In the genomic region with DNA sequence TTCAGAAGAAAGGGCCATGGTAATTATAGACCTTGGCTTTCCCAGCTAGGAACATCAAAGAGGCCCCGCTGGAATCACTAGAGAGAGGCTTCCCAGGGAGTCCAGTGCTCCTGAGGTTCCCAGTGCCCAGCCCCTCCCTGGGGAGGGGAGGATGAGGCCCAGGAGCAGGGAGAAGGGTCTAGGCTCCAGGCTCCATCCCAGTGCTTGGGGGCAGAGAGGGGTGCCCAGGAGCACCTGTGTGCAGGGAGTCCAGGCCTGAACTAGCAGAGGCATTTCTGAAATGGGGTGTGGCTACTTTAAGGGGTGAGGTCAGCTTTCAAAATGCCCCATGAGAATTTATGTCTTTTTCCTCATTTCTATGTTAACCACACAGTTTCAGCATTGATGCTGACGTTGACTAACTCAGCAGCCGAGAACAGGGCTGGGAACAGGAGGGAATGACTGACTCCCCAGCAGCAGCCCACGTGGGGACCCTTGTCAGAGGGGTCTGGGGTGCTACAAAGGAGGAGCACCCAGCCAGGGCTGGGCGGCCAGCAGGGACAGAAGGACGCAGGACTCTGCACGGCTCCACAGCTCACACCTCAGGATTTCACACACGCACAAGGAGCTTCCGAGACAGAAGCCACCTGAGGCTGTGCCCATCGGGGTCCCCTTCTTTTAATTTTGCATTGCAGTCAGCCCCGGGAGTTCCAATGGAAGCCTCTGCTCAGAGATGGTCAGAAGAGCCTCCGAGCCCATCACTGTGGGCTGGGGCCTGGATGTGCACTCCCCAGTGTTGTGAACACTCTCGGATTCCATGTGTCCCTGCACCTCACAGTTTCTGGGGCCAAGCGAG, we compare ENCODE assay signal across 16 cellular contexts.
DNase-seq lines count a peak whose midpoint lies in the region; ATAC-seq and TF ChIP-seq lines count a peak whose summit lies in the region.
"Had no signal": no experiment of that assay in that cellular context is flagged by ENCODE, and none has a peak within 500 bp of the region (broad histone marks: within the 10 kb centered on the region; RNA-seq: fewer than 3 reads in every experiment).

No MANE protein-coding gene starts in this region.

- ATAC-seq in left colon = peak; percentile 39
- ATAC-seq in GM18511 (IDR thresholded peaks at IDR 0.05; ENCODE audit: unreplicated experiment) = no peak

- TF ChIP-seq CTCF in type B pancreatic cell (conservative IDR thresholded peaks at IDR 0.05) = no peak

- no peaks in the 10 kb centered on the region for H3K9me3 Mint-ChIP-seq in type B pancreatic cell
- no peaks in the 10 kb centered on the region for H3K9me3 Mint-ChIP-seq in activated naive CD4-positive, alpha-beta T cell treated with anti-CD3 and anti-CD28 coated beads for 36 hours
- H3K9me3 Mint-ChIP-seq: CD8-positive, alpha-beta memory T cell; nephron progenitor cell; stimulated activated naive CD8-positive, alpha-beta T cell treated with anti-CD3 and anti-CD28 coated beads, Interleukin-15, Interleukin-2, amounts not matched to agents 100 ng/mL and 50 ng/mL, for 24 hours; T-helper 1 cell treated with Interleukin-12 subunit alpha and Interleukin-12 subunit beta and Interleukin-4 antibody, amounts not matched to agents 30 μg/mL and 1 μg/mL, for 36 hours had no signal

- H3K27ac Mint-ChIP-seq in type B pancreatic cell = no peak overlapping the region
- H3K27ac Mint-ChIP-seq in activated naive CD4-positive, alpha-beta T cell treated with anti-CD3 and anti-CD28 coated beads for 36 hours = no peak overlapping the region
- H3K27ac Mint-ChIP-seq: stimulated activated naive CD8-positive, alpha-beta T cell treated with anti-CD3 and anti-CD28 coated beads, Interleukin-15, Interleukin-2, amounts not matched to agents 100 ng/mL and 50 ng/mL, for 24 hours; T-helper 1 cell treated with Interleukin-12 subunit alpha and Interleukin-12 subunit beta and Interleukin-4 antibody, amounts not matched to agents 30 μg/mL and 1 μg/mL, for 36 hours had no signal

- H3K36me3 Mint-ChIP-seq in type B pancreatic cell = no peaks in the 10 kb centered on the region
- no peaks in the 10 kb centered on the region for H3K36me3 Mint-ChIP-seq in activated naive CD4-positive, alpha-beta T cell treated with anti-CD3 and anti-CD28 coated beads for 36 hours (ENCODE audit: low read depth)
- H3K36me3 Mint-ChIP-seq: CD8-positive, alpha-beta memory T cell had no signal

- H3K4me1 Mint-ChIP-seq in type B pancreatic cell (ENCODE audit: unreplicated experiment) = peaks cover 7% of the 10 kb centered on the region
- no peaks in the 10 kb centered on the region for H3K4me1 Mint-ChIP-seq in activated naive CD4-positive, alpha-beta T cell treated with anti-CD3 and anti-CD28 coated beads for 36 hours (ENCODE audit: low read depth)
- H3K4me1 Mint-ChIP-seq: CD8-positive, alpha-beta memory T cell; nephron progenitor cell had no signal

- DNase-seq in activated effector memory CD4-positive, alpha-beta T cell treated with anti-CD3 and anti-CD28 coated beads, Interleukin-2, amount 50 U/mL, for 16 hours = peak; percentile 51
- no peak for DNase-seq in activated effector memory CD4-positive, alpha-beta T cell treated with Interleukin-2 at 50 U/mL for 16 hours
- peak; percentile 42 for DNase-seq in NCI-H345 treated with DMSO at 0.1 percent for 48 hours (lab: John Stamatoyannopoulos, UW; ENCODE audit: unreplicated experiment)
- no peak for DNase-seq in left colon
- DNase-seq in type B pancreatic cell (ENCODE audit: extremely low spot score, unreplicated experiment) = peak; percentile 50
- no peak for DNase-seq in activated naive CD4-positive, alpha-beta T cell treated with anti-CD3 and anti-CD28 coated beads for 36 hours
- no peak for DNase-seq in GDM1 (lab: John Stamatoyannopoulos, UW)
- DNase-seq: CD8-positive, alpha-beta memory T cell; HCEC 1CT; mesenchymal stem cell; nephron progenitor cell; Right ventricle myocardium superior; uterus had no signal

- CTCF ChIA-PET in activated naive CD4-positive, alpha-beta T cell treated with anti-CD3 and anti-CD28 coated beads for 36 hours (lab: Charles Lee) = no interaction called here

- intact Hi-C loops in left colon (cut with DNase I, micrococcal nuclease) = no loop called here
- intact Hi-C loops in activated naive CD4-positive, alpha-beta T cell treated with anti-CD3 and anti-CD28 coated beads for 36 hours (cut with micrococcal nuclease) = no loop called here

- no peaks in the 10 kb centered on the region for H3K27me3 Mint-ChIP-seq in type B pancreatic cell
- H3K27me3 Mint-ChIP-seq in activated naive CD4-positive, alpha-beta T cell treated with anti-CD3 and anti-CD28 coated beads for 36 hours (ENCODE audit: low read depth) = peaks cover 2% of the 10 kb centered on the region
- H3K27me3 Mint-ChIP-seq: stimulated activated naive CD8-positive, alpha-beta T cell treated with anti-CD3 and anti-CD28 coated beads, Interleukin-15, Interleukin-2, amounts not matched to agents 100 ng/mL and 50 ng/mL, for 24 hours had no signal

- H3K4me3 Mint-ChIP-seq in type B pancreatic cell = no peak overlapping the region
- no peak overlapping the region for H3K4me3 Mint-ChIP-seq in activated naive CD4-positive, alpha-beta T cell treated with anti-CD3 and anti-CD28 coated beads for 36 hours
- H3K4me3 Mint-ChIP-seq: CD8-positive, alpha-beta memory T cell; nephron progenitor cell; stimulated activated naive CD8-positive, alpha-beta T cell treated with anti-CD3 and anti-CD28 coated beads, Interleukin-15, Interleukin-2, amounts not matched to agents 100 ng/mL and 50 ng/mL, for 24 hours; T-helper 1 cell treated with Interleukin-12 subunit alpha and Interleukin-12 subunit beta and Interleukin-4 antibody, amounts not matched to agents 30 μg/mL and 1 μg/mL, for 36 hours had no signal

Comparison
In these comparisons a context has a peak if more than half of its experiments do, and no peak if none do; other contexts are left out.
1. DNase-seq: peak in activated effector memory CD4-positive, alpha-beta T cell treated with anti-CD3 and anti-CD28 coated beads, Interleukin-2, amount 50 U/mL, for 16 hours (single experiment), NCI-H345 treated with DMSO at 0.1 percent for 48 hours (single experiment) and type B pancreatic cell (single experiment); none in activated effector memory CD4-positive, alpha-beta T cell treated with Interleukin-2 at 50 U/mL for 16 hours (single experiment), left colon (0 of 2), activated naive CD4-positive, alpha-beta T cell treated with anti-CD3 and anti-CD28 coated beads for 36 hours (single experiment) and GDM1 (single experiment).